In the genomic region with DNA sequence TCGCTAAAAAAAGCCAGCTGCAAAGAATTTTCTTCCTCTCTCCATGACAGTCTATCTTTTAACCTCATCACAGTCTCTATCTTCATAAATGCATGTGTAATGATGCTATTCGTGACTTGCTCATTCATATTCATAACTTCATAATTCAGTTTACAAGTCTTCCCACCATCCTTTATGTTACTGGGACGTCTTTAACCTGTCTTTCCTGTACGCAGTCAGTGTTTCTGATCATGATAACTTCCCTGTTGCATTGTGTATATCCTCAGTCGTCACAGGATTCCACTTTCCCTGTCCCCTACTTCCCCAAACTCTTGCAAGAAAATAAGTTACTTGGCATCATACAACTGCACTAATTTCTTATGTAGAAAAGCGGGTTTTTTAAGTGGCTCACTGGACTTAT, we compare ENCODE assay signal across 13 cellular contexts.
DNase-seq lines count a peak whose midpoint lies in the region; ATAC-seq and TF ChIP-seq lines count a peak whose summit lies in the region.
"Had no signal": no experiment of that assay in that cellular context is flagged by ENCODE, and none has a peak within 500 bp of the region (broad histone marks: within the 10 kb centered on the region; RNA-seq: fewer than 3 reads in every experiment).

No MANE protein-coding gene starts in this region.

- peak overlapping the region; percentile 30 for H3K4me3 Mint-ChIP-seq in CD8-positive, alpha-beta T cell

- H3K4me2 ChIP-seq in KMS-11 (0 out of 2 replicates have a peak overlapping the region, but pooled peaks have one; percentile 17), osteoblast (ENCODE audit: insufficient read depth, low read length) (peak overlapping the region; percentile 82)

- no peaks in the 10 kb centered on the region for H3K36me3 Mint-ChIP-seq in CD8-positive, alpha-beta T cell

- H3K27ac ChIP-seq in CD8-positive, alpha-beta T cell (ENCODE audit: low read depth, low read length) = no peak overlapping the region
- H3K27ac ChIP-seq in KMS-11 (no peak overlapping the region), osteoblast (ENCODE audit: low read depth, low read length) (no peak overlapping the region)

- TF ChIP-seq CTCF in CD8-positive, alpha-beta T cell (IDR thresholded peaks at IDR 0.05) = no peak
- TF ChIP-seq CTCF in KMS-11 (conservative IDR thresholded peaks at IDR 0.05; ENCODE audit: low read depth, low read length) = no peak
- no peak for TF ChIP-seq CTCF in osteoblast (IDR thresholded peaks at IDR 0.05; ENCODE audit: extremely low read depth, low read depth, low read length)

- H3K27ac Mint-ChIP-seq in CD8-positive, alpha-beta T cell = no peak overlapping the region
- H3K27ac Mint-ChIP-seq: activated naive CD4-positive, alpha-beta T cell treated with anti-CD3 and anti-CD28 coated beads for 36 hours had no signal

- H3K4me1 ChIP-seq in CD8-positive, alpha-beta T cell (ENCODE audit: insufficient read depth, low read length) = peaks cover 9% of the 10 kb centered on the region
- H3K4me1 ChIP-seq in KMS-11 (ENCODE audit: low read depth, poor library complexity, severe bottlenecking) (peaks cover 18% of the 10 kb centered on the region), osteoblast (ENCODE audit: insufficient read depth, low read length) (peaks cover 9% of the 10 kb centered on the region)
- H3K4me1 ChIP-seq: SJCRH30 had no signal

- H3K36me3 ChIP-seq in CD8-positive, alpha-beta T cell (ENCODE audit: insufficient read depth, low read length) = no peaks in the 10 kb centered on the region
- no peaks in the 10 kb centered on the region for H3K36me3 ChIP-seq in KMS-11 (ENCODE audit: insufficient read depth)
- H3K36me3 ChIP-seq in osteoblast (ENCODE audit: insufficient read depth, low read length) = no peaks in the 10 kb centered on the region
- H3K36me3 ChIP-seq: SJCRH30 had no signal

- H3K9me3 ChIP-seq in CD8-positive, alpha-beta T cell (ENCODE audit: low read length) = no peaks in the 10 kb centered on the region
- no peaks in the 10 kb centered on the region for H3K9me3 ChIP-seq in osteoblast (ENCODE audit: low read depth, low read length)
- H3K9me3 ChIP-seq: SJCRH30 had no signal

- POLR2A ChIA-PET in CD8-positive, alpha-beta T cell (lab: Charles Lee) = interaction anchor here (1.8 kb wide), 1 partner anchor 208 kb away, joined by 7 read pairs; a partner anchor contains a TSS

- no peak for ATAC-seq in CD8-positive, alpha-beta T cell
- ATAC-seq in HG02623 (IDR thresholded peaks at IDR 0.05; ENCODE audit: unreplicated experiment) = no peak

- DNase-seq in CD8-positive, alpha-beta T cell = no peak
- peak; percentile 3 for DNase-seq in dermis blood vessel endothelial cell
- DNase-seq in osteoblast (ENCODE audit: insufficient read length, low spot score, missing footprints) = no peak
- DNase-seq in NCI-H187 treated with DMSO at 0.1 percent for 48 hours (lab: John Stamatoyannopoulos, UW) = no peak
- DNase-seq in NCI-H1092 treated with DMSO at 0.1 percent for 48 hours (lab: John Stamatoyannopoulos, UW) = no peak
- DNase-seq in activated T-cell treated with anti-CD3 and anti-CD28 coated beads for 4 hours = no peak
- DNase-seq: activated naive CD4-positive, alpha-beta T cell treated with anti-CD3 and anti-CD28 coated beads for 36 hours; GF-D8; NCI-H2171 treated with DMSO at 0.1 percent for 48 hours had no signal

- CTCF ChIA-PET in CD8-positive, alpha-beta T cell (lab: Charles Lee) = no interaction called here

- no peak overlapping the region for H3K9ac ChIP-seq in KMS-11

- peaks cover 46% of the 10 kb centered on the region for H3K4me1 Mint-ChIP-seq in CD8-positive, alpha-beta T cell (ENCODE audit: low read depth)

- peaks cover 15% of the 10 kb centered on the region; the same call in 1 of the 2 replicates for H3K79me2 ChIP-seq in KMS-11 (ENCODE audit: insufficient read depth, low read depth)
- peaks cover 56% of the 10 kb centered on the region for H3K79me2 ChIP-seq in osteoblast (ENCODE audit: insufficient read depth, low read length)

- no peak overlapping the region for H3K4me3 ChIP-seq in CD8-positive, alpha-beta T cell (ENCODE audit: low read depth, low read length)
- no peak overlapping the region for H3K4me3 ChIP-seq in KMS-11 (IDR thresholded peaks at IDR 0.05; ENCODE audit: insufficient read depth, low read depth, low read length)
- H3K4me3 ChIP-seq in osteoblast (ENCODE audit: insufficient read depth, low read length) = peak overlapping the region; percentile 53

- no peaks in the 10 kb centered on the region for H3K9me3 Mint-ChIP-seq in CD8-positive, alpha-beta T cell
- H3K9me3 Mint-ChIP-seq: activated naive CD4-positive, alpha-beta T cell treated with anti-CD3 and anti-CD28 coated beads for 36 hours; neural crest cell had no signal

- H4K20me1 ChIP-seq in KMS-11 (ENCODE audit: insufficient read depth) (no peaks in the 10 kb centered on the region), osteoblast (ENCODE audit: insufficient read depth, low read length) (peaks cover 3% of the 10 kb centered on the region)

- no peaks in the 10 kb centered on the region for H3K27me3 ChIP-seq in CD8-positive, alpha-beta T cell (ENCODE audit: insufficient read depth, low read length)
- H3K27me3 ChIP-seq in KMS-11 (ENCODE audit: insufficient read depth, low read depth) = no peaks in the 10 kb centered on the region
- H3K27me3 ChIP-seq in osteoblast (ENCODE audit: insufficient read depth, low read length) = no peaks in the 10 kb centered on the region
- H3K27me3 ChIP-seq: SJCRH30 had no signal

- H2AFZ ChIP-seq in KMS-11 (ENCODE audit: low read depth) = no peak overlapping the region
- H2AFZ ChIP-seq in osteoblast (ENCODE audit: low read length) = no peak overlapping the region

- intact Hi-C loops in CD8-positive, alpha-beta T cell (cut with DNase I, micrococcal nuclease) = no loop called here

- H3K27me3 Mint-ChIP-seq in CD8-positive, alpha-beta T cell (ENCODE audit: low read depth) = no peaks in the 10 kb centered on the region
